ENCODE assay signal across 1 cellular context in the genomic region with DNA sequence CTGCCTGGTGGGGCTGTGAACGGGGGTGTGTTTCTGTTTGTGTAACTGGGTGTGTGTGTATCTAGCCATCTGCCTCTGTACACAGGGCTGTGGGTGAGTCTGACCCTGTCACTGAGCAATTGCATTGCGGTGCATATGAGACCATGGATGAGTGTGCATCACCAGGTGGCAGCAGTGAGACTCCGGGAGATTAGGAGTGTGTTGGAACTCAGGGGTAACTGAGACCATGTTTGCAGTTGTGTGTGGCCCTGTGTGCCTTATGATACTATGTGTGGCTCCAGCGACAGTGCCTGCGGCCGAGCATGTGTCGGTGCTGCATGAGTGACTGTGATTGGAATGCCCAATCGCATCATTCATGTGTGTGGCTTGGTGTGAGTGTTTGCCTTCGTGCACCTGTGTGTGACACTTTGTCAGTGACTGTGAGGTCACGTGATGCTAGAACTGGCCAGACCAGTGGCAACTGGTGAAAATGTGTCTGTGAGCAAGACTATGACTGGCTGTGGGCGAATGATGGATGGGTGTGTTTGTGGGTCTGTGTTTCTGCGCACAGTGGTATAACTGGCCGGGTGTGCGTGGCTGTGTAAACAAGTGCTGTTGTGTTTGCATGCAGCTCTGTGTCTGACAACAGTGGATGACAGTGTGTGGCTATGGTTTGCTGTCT.
TF ChIP-seq lines count a peak whose summit lies in the region.

No MANE protein-coding gene starts in this region.

TF ChIP-seq in K562, 482 proteins besides CTCF, POLR2A, EP300 and RAD21 (continued from another document):
- TF ChIP-seq TEAD1 (CRISPR knock-in tag; IDR thresholded peaks at IDR 0.05) (peak in 1 of 2 experiments; percentile 76; a peak in 1 of 4 replicates), PHF8 (IDR thresholded peaks at IDR 0.05; ENCODE audit: borderline replicate concordance, low read length) (no peak; the same call in 1 of the 2 replicates), ZNF263 (CRISPR knock-in tag; IDR thresholded peaks at IDR 0.05; ENCODE audit: borderline replicate concordance) (peak; percentile 33; the same call in 1 of the 2 replicates), KLF10 (CRISPR knock-in tag; IDR thresholded peaks at IDR 0.05) (no peak), TRIM24 (IDR thresholded peaks at IDR 0.05) (no peak), FOXP1 (CRISPR knock-in tag; IDR thresholded peaks at IDR 0.05) (peak; percentile 81; the same call in 1 of the 2 replicates), ZNF707 (CRISPR knock-in tag; conservative IDR thresholded peaks at IDR 0.05) (no peak), COPS2 (conservative IDR thresholded peaks at IDR 0.05) (no peak), L3MBTL2 (IDR thresholded peaks at IDR 0.05) (peak; percentile 8; the same call in 1 of the 2 replicates), SLC30A9 (CRISPR knock-in tag; IDR thresholded peaks at IDR 0.05) (no peak), RBFOX2 (IDR thresholded peaks at IDR 0.05; ENCODE audit: low read depth, low read length) (no peak), ZNF668 (CRISPR knock-in tag; IDR thresholded peaks at IDR 0.05) (no peak), SMAD2 (IDR thresholded peaks at IDR 0.05; ENCODE audit: low read depth, low read length) (no peak), GATA2 (CRISPR knock-in tag; IDR thresholded peaks at IDR 0.05) (peak; percentile 50), ZNF143 (CRISPR knock-in tag; IDR thresholded peaks at IDR 0.05) (0 out of 2 replicates have a peak, but pooled peaks have one; percentile 24), TCF7 (IDR thresholded peaks at IDR 0.05; ENCODE audit: borderline replicate concordance) (no peak), CBFA2T3 (IDR thresholded peaks at IDR 0.05) (no peak), MAFK (IDR thresholded peaks at IDR 0.05; ENCODE audit: low read length) (no peak), MTA2 (IDR thresholded peaks at IDR 0.05; ENCODE audit: low read depth) (no peak), ZNF785 (CRISPR knock-in tag; IDR thresholded peaks at IDR 0.05) (no peak), TEAD2 (tag; IDR thresholded peaks at IDR 0.05) (no peak), MAFF (IDR thresholded peaks at IDR 0.05; ENCODE audit: low read length) (no peak), PCBP1 (IDR thresholded peaks at IDR 0.05; ENCODE audit: low read depth, low read length, poor library complexity, severe bottlenecking) (no peak), SMC3 (conservative IDR thresholded peaks at IDR 0.05; ENCODE audit: insufficient read depth, low read depth, low read length) (peak; percentile 79), RBM34 (IDR thresholded peaks at IDR 0.05; ENCODE audit: borderline replicate concordance, insufficient read depth, low read length) (no peak), ZNF551 (CRISPR knock-in tag; IDR thresholded peaks at IDR 0.05) (no peak), NFATC3 (IDR thresholded peaks at IDR 0.05) (no peak), ARID2 (IDR thresholded peaks at IDR 0.05) (peak; percentile 35; the same call in 1 of the 2 replicates), ZNF644 (tag; IDR thresholded peaks at IDR 0.05; ENCODE audit: low read depth) (no peak)
- TF ChIP-seq, protein P1, sequence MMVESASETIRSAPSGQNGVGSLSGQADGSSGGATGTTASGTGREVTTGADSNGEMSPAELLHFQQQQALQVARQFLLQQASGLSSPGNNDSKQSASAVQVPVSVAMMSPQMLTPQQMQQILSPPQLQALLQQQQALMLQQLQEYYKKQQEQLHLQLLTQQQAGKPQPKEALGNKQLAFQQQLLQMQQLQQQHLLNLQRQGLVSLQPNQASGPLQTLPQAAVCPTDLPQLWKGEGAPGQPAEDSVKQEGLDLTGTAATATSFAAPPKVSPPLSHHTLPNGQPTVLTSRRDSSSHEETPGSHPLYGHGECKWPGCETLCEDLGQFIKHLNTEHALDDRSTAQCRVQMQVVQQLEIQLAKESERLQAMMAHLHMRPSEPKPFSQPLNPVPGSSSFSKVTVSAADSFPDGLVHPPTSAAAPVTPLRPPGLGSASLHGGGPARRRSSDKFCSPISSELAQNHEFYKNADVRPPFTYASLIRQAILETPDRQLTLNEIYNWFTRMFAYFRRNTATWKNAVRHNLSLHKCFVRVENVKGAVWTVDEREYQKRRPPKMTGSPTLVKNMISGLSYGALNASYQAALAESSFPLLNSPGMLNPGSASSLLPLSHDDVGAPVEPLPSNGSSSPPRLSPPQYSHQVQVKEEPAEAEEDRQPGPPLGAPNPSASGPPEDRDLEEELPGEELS (CRISPR knock-in tag; IDR thresholded peaks at IDR 0.05; ENCODE audit: borderline replicate concordance) = no peak
- TF ChIP-seq, protein P2, sequence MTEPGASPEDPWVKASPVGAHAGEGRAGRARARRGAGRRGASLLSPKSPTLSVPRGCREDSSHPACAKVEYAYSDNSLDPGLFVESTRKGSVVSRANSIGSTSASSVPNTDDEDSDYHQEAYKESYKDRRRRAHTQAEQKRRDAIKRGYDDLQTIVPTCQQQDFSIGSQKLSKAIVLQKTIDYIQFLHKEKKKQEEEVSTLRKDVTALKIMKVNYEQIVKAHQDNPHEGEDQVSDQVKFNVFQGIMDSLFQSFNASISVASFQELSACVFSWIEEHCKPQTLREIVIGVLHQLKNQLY (CRISPR knock-in tag; conservative IDR thresholded peaks at IDR 0.05) = no peak
- TF ChIP-seq, protein P3, sequence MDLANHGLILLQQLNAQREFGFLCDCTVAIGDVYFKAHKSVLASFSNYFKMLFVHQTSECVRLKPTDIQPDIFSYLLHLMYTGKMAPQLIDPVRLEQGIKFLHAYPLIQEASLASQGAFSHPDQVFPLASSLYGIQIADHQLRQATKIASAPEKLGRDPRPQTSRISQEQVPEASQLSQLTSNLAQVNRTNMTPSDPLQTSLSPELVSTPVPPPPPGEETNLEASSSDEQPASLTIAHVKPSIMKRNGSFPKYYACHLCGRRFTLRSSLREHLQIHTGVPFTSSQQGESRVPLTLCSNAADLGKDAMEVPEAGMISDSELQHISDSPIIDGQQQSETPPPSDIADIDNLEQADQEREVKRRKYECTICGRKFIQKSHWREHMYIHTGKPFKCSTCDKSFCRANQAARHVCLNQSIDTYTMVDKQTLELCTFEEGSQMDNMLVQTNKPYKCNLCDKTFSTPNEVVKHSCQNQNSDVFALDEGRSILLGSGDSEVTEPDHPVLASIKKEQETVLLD (IDR thresholded peaks at IDR 0.05) = no peak
- TF ChIP-seq, protein P4, sequence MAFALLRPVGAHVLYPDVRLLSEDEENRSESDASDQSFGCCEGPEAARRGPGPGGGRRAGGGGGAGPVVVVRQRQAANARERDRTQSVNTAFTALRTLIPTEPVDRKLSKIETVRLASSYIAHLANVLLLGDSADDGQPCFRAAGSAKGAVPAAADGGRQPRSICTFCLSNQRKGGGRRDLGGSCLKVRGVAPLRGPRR (CRISPR knock-in tag; IDR thresholded peaks at IDR 0.05) = no peak
- TF ChIP-seq, protein P5, sequence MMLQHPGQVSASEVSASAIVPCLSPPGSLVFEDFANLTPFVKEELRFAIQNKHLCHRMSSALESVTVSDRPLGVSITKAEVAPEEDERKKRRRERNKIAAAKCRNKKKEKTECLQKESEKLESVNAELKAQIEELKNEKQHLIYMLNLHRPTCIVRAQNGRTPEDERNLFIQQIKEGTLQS (IDR thresholded peaks at IDR 0.05) = peak; percentile 39
- TF ChIP-seq, protein P5 (CRISPR knock-in tag; conservative IDR thresholded peaks at IDR 0.05) = no peak
- TF ChIP-seq, protein P6, sequence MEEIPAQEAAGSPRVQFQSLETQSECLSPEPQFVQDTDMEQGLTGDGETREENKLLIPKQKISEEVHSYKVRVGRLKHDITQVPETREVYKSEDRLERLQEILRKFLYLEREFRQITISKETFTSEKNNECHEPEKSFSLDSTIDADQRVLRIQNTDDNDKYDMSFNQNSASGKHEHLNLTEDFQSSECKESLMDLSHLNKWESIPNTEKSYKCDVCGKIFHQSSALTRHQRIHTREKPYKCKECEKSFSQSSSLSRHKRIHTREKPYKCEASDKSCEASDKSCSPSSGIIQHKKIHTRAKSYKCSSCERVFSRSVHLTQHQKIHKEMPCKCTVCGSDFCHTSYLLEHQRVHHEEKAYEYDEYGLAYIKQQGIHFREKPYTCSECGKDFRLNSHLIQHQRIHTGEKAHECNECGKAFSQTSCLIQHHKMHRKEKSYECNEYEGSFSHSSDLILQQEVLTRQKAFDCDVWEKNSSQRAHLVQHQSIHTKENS (CRISPR knock-in tag; IDR thresholded peaks at IDR 0.05) = no peak
- TF ChIP-seq, protein P7, sequence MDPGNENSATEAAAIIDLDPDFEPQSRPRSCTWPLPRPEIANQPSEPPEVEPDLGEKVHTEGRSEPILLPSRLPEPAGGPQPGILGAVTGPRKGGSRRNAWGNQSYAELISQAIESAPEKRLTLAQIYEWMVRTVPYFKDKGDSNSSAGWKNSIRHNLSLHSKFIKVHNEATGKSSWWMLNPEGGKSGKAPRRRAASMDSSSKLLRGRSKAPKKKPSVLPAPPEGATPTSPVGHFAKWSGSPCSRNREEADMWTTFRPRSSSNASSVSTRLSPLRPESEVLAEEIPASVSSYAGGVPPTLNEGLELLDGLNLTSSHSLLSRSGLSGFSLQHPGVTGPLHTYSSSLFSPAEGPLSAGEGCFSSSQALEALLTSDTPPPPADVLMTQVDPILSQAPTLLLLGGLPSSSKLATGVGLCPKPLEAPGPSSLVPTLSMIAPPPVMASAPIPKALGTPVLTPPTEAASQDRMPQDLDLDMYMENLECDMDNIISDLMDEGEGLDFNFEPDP (CRISPR knock-in tag; IDR thresholded peaks at IDR 0.05) = no peak
- TF ChIP-seq, protein P8, sequence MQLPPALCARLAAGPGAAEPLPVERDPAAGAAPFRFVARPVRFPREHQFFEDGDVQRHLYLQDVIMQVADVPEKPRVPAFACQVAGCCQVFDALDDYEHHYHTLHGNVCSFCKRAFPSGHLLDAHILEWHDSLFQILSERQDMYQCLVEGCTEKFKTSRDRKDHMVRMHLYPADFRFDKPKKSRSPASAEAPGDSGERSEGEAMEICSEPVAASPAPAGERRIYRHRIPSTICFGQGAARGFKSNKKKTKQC (CRISPR knock-in tag; IDR thresholded peaks at IDR 0.05) = no peak
- TF ChIP-seq, protein P9, sequence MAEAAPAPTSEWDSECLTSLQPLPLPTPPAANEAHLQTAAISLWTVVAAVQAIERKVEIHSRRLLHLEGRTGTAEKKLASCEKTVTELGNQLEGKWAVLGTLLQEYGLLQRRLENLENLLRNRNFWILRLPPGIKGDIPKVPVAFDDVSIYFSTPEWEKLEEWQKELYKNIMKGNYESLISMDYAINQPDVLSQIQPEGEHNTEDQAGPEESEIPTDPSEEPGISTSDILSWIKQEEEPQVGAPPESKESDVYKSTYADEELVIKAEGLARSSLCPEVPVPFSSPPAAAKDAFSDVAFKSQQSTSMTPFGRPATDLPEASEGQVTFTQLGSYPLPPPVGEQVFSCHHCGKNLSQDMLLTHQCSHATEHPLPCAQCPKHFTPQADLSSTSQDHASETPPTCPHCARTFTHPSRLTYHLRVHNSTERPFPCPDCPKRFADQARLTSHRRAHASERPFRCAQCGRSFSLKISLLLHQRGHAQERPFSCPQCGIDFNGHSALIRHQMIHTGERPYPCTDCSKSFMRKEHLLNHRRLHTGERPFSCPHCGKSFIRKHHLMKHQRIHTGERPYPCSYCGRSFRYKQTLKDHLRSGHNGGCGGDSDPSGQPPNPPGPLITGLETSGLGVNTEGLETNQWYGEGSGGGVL (CRISPR knock-in tag; IDR thresholded peaks at IDR 0.05) = no peak
- TF ChIP-seq, protein P10, sequence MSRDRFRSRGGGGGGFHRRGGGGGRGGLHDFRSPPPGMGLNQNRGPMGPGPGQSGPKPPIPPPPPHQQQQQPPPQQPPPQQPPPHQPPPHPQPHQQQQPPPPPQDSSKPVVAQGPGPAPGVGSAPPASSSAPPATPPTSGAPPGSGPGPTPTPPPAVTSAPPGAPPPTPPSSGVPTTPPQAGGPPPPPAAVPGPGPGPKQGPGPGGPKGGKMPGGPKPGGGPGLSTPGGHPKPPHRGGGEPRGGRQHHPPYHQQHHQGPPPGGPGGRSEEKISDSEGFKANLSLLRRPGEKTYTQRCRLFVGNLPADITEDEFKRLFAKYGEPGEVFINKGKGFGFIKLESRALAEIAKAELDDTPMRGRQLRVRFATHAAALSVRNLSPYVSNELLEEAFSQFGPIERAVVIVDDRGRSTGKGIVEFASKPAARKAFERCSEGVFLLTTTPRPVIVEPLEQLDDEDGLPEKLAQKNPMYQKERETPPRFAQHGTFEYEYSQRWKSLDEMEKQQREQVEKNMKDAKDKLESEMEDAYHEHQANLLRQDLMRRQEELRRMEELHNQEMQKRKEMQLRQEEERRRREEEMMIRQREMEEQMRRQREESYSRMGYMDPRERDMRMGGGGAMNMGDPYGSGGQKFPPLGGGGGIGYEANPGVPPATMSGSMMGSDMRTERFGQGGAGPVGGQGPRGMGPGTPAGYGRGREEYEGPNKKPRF (IDR thresholded peaks at IDR 0.05; ENCODE audit: low read depth, low read length) = no peak
- TF ChIP-seq, protein P11, sequence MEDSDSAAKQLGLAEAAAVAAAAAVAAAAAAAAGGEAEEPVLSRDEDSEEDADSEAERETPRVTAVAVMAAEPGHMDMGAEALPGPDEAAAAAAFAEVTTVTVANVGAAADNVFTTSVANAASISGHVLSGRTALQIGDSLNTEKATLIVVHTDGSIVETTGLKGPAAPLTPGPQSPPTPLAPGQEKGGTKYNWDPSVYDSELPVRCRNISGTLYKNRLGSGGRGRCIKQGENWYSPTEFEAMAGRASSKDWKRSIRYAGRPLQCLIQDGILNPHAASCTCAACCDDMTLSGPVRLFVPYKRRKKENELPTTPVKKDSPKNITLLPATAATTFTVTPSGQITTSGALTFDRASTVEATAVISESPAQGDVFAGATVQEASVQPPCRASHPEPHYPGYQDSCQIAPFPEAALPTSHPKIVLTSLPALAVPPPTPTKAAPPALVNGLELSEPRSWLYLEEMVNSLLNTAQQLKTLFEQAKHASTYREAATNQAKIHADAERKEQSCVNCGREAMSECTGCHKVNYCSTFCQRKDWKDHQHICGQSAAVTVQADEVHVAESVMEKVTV (CRISPR knock-in tag; IDR thresholded peaks at IDR 0.05) = peak; percentile 19; the same call in 1 of the 2 replicates
